In the genomic region with DNA sequence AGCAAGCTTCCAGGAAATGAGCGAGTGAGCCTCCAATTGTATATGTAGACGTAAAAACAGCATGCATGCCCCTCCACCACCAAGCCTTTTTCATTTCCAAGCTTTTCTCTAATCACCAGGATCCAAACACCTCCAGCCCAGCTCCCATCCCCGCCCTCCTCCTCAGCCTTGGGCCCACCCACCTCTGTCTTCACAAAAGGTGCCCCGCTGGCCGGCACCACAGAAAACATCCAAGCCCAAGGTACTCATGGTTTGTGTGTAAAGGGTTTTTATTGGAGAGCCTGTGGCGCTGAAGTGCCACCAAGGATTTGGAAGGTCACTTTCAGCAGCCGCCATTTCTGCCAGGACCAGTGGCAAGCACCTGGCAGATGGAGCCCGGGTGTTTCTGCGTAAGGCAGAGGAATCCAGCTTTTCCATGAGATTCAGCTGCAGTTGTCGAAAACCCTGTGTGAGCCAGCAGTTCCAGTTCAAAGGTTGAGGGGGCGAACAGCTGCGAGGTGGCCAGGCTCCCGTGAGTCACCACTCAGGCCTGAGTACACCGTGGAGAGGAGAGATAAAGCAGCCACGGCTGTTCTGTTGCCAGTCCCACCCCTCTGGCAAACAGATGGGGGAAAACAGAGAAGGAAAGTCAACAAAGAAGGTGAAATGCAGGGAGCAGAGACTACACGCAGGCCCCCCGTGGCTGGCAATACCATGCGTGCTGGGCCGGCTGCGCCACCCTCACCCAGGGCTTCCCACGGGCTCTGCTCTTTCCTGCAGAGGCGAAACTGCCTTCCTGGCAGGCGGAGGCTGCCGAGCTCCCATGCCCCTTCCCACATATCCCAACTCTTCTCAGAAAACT, we compare ENCODE assay signal across 8 cellular contexts. TPM values are rescaled to one million over a fixed set of nuclear protein-coding genes. Genes with fewer than 3 reads are reported as not detected.
DNase-seq lines count a peak whose midpoint lies in the region; ATAC-seq and TF ChIP-seq lines count a peak whose summit lies in the region.

No MANE protein-coding gene starts in this region.

- no peaks in the 10 kb centered on the region for H3K9me3 ChIP-seq in fibroblast of lung (ENCODE audit: control insufficient read depth, insufficient read depth, low read depth, low read length)

- DNase-seq in DMS53 treated with DMSO at 0.1 percent for 48 hours (lab: John Stamatoyannopoulos, UW; ENCODE audit: unreplicated experiment) (peak; percentile 93), NCI-H510A (lab: John Stamatoyannopoulos, UW) (peak; percentile 40), fibroblast of lung (ENCODE audit: low read depth in 2 of 2) (peak; percentile 87 to 93), osteocyte (ENCODE audit: extremely low spot score, unreplicated experiment) (no peak)
- no peak for DNase-seq in activated CD4-positive, alpha-beta T cell treated with anti-CD3 and anti-CD28 coated beads, Interleukin-2, amount 10 ng/mL, durations not matched to agents 24 days and 14 days
- no peak for DNase-seq in activated CD4-positive, alpha-beta T cell treated with anti-CD3 and anti-CD28 coated beads, Interleukin-2, amount 50 U/mL, for 4 hours

- peaks cover 47% of the 10 kb centered on the region for H3K4me1 Mint-ChIP-seq in osteocyte (ENCODE audit: unreplicated experiment)
- peaks cover 2% of the 10 kb centered on the region for H3K4me1 Mint-ChIP-seq in activated CD4-positive, alpha-beta T cell treated with anti-CD3 and anti-CD28 coated beads, Interleukin-2, amount 10 ng/mL, durations not matched to agents 24 days and 14 days

- H3K27me3 ChIP-seq in fibroblast of lung (ENCODE audit: control insufficient read depth, insufficient read depth, low read length): no peaks in the 10 kb centered on the region

- no peak overlapping the region for H3K4me2 ChIP-seq in fibroblast of lung (ENCODE audit: extremely low read depth, insufficient read depth, low read length)

- H3K4me3 ChIP-seq in fibroblast of lung (replicated peaks in 1 of 4; ENCODE audit: control extremely low read depth in 1 of 4, insufficient read depth in 1 of 4, low read depth in 3 of 4, low read length in 4 of 4): no peak overlapping the region

- H3K27ac ChIP-seq in fibroblast of lung (ENCODE audit: insufficient read depth, low read length): no peak overlapping the region

- H3K36me3 ChIP-seq in fibroblast of lung (ENCODE audit: control insufficient read depth, insufficient read depth, low read length): no peaks in the 10 kb centered on the region

- intact Hi-C loops in activated CD4-positive, alpha-beta T cell treated with anti-CD3 and anti-CD28 coated beads, Interleukin-2, amount 10 ng/mL, durations not matched to agents 24 days and 14 days (cut with micrococcal nuclease): no loop called here

- no peaks in the 10 kb centered on the region for H3K36me3 Mint-ChIP-seq in osteocyte (ENCODE audit: unreplicated experiment)
- H3K36me3 Mint-ChIP-seq in activated CD4-positive, alpha-beta T cell treated with anti-CD3 and anti-CD28 coated beads, Interleukin-2, amount 10 ng/mL, durations not matched to agents 24 days and 14 days (ENCODE audit: low read depth): no peaks in the 10 kb centered on the region

- H3K9ac ChIP-seq in fibroblast of lung (ENCODE audit: insufficient read depth, low read length): no peak overlapping the region

- no peaks in the 10 kb centered on the region for H3K9me3 Mint-ChIP-seq in osteocyte (ENCODE audit: unreplicated experiment)
- no peaks in the 10 kb centered on the region for H3K9me3 Mint-ChIP-seq in activated CD4-positive, alpha-beta T cell treated with anti-CD3 and anti-CD28 coated beads, Interleukin-2, amount 10 ng/mL, durations not matched to agents 24 days and 14 days

- no peaks in the 10 kb centered on the region for H3K27me3 Mint-ChIP-seq in osteocyte (ENCODE audit: unreplicated experiment)
- no peaks in the 10 kb centered on the region for H3K27me3 Mint-ChIP-seq in activated CD4-positive, alpha-beta T cell treated with anti-CD3 and anti-CD28 coated beads, Interleukin-2, amount 10 ng/mL, durations not matched to agents 24 days and 14 days

- no peaks in the 10 kb centered on the region for H4K20me1 ChIP-seq in fibroblast of lung (ENCODE audit: control insufficient read depth, extremely low read depth, insufficient read depth, low read length)

- TF ChIP-seq CTCF in fibroblast of lung (conservative IDR thresholded peaks at IDR 0.05 in 1 of 2, IDR thresholded peaks at IDR 0.05 in 1 of 2; ENCODE audit: low read depth in 1 of 2, low read length in 2 of 2) (no peak), osteocyte (IDR thresholded peaks at IDR 0.05) (no peak)

- H2AFZ ChIP-seq in fibroblast of lung (ENCODE audit: low read length): no peak overlapping the region

- no peak for ATAC-seq in GM21423 (IDR thresholded peaks at IDR 0.05; ENCODE audit: unreplicated experiment)
- no peak for ATAC-seq in GM21529 (IDR thresholded peaks at IDR 0.05; ENCODE audit: unreplicated experiment)

- H3K27ac Mint-ChIP-seq in osteocyte (ENCODE audit: unreplicated experiment): peak overlapping the region; percentile 84
- H3K27ac Mint-ChIP-seq in activated CD4-positive, alpha-beta T cell treated with anti-CD3 and anti-CD28 coated beads, Interleukin-2, amount 10 ng/mL, durations not matched to agents 24 days and 14 days: no peak overlapping the region

- H3K4me3 Mint-ChIP-seq in osteocyte (ENCODE audit: unreplicated experiment): no peak overlapping the region
- H3K4me3 Mint-ChIP-seq in activated CD4-positive, alpha-beta T cell treated with anti-CD3 and anti-CD28 coated beads, Interleukin-2, amount 10 ng/mL, durations not matched to agents 24 days and 14 days: no peak overlapping the region

- H3K79me2 ChIP-seq in fibroblast of lung (ENCODE audit: control insufficient read depth, insufficient read depth, low read length): no peaks in the 10 kb centered on the region

- no peaks in the 10 kb centered on the region for H3K4me1 ChIP-seq in fibroblast of lung (ENCODE audit: control insufficient read depth, extremely low read depth, insufficient read depth, low read length)

RNA-seq across cellular contexts. Expression of a gene that starts 38.2 kb away (rescaled TPM):
- 1.0 and 2.8 TPM in 2 replicates for total RNA-seq in fibroblast of lung
- polyA plus RNA-seq in fibroblast of lung: 0.87 and 1.4 TPM in 2 replicates
- 0.95 and 1.5 TPM in 2 replicates for polyA plus RNA-seq in fibroblast of lung (2012)
- polyA minus RNA-seq in fibroblast of lung (ENCODE audit: low replicate concordance): 12.0 and 13.0 TPM in 2 replicates
- total RNA-seq in osteocyte: 8.2 and 11.0 TPM in 2 replicates
- total RNA-seq in activated CD4-positive, alpha-beta T cell treated with anti-CD3 and anti-CD28 coated beads, Interleukin-2, amount 10 ng/mL, durations not matched to agents 24 days and 14 days: 1.9 and 3.0 TPM in 2 replicates

Comparison
In these comparisons a context has a peak if more than half of its experiments do, and no peak if none do; other contexts are left out.
1. DNase-seq: peak in DMS53 treated with DMSO at 0.1 percent for 48 hours (single experiment), NCI-H510A (single experiment) and fibroblast of lung (2 of 2); none in osteocyte (single experiment), activated CD4-positive, alpha-beta T cell treated with anti-CD3 and anti-CD28 coated beads, Interleukin-2, amount 10 ng/mL, durations not matched to agents 24 days and 14 days (single experiment) and activated CD4-positive, alpha-beta T cell treated with anti-CD3 and anti-CD28 coated beads, Interleukin-2, amount 50 U/mL, for 4 hours (0 of 2).